ENCODE assay signal across 13 cellular contexts in genomic region chr15:73388256-73388781, GRCh38. TPM values are rescaled to one million over a fixed set of nuclear protein-coding genes. Genes with fewer than 3 reads are reported as not detected.
DNase-seq lines count a peak whose midpoint lies in the region; ATAC-seq and TF ChIP-seq lines count a peak whose summit lies in the region.
"Had no signal": no experiment of that assay in that cellular context is flagged by ENCODE, and none has a peak within 500 bp of the region (broad histone marks: within the 10 kb centered on the region; RNA-seq: fewer than 3 reads in every experiment).

No MANE protein-coding gene starts in this region.

- H3K4me3 ChIP-seq in skeletal muscle cell (ENCODE audit: low read depth, low read length) (no peak overlapping the region), smooth muscle cell (no peak overlapping the region)

- no peaks in the 10 kb centered on the region for H3K79me2 ChIP-seq in smooth muscle cell (ENCODE audit: low read depth)

- no peak overlapping the region for H3K9ac ChIP-seq in smooth muscle cell (ENCODE audit: low read depth)

- H3K36me3 ChIP-seq in smooth muscle cell (ENCODE audit: low read depth): no peaks in the 10 kb centered on the region

- H3F3A ChIP-seq in smooth muscle cell (ENCODE audit: low read depth): peaks cover 11% of the 10 kb centered on the region

- H3K27me3 ChIP-seq in smooth muscle cell (ENCODE audit: low read depth): no peaks in the 10 kb centered on the region

- intact Hi-C loops in Right ventricle myocardium superior (cut with DNase I): no loop called here

- no peak overlapping the region for H2AFZ ChIP-seq in smooth muscle cell (ENCODE audit: low read depth)

- TF ChIP-seq CTCF in smooth muscle cell (IDR thresholded peaks at IDR 0.05; ENCODE audit: borderline replicate concordance, insufficient read depth, poor library complexity, severe bottlenecking): no peak

- H3K4me1 ChIP-seq in smooth muscle cell (ENCODE audit: low read depth): peaks cover 5% of the 10 kb centered on the region

- no peak overlapping the region for H3K4me2 ChIP-seq in smooth muscle cell

- DNase-seq in HCEC 1CT: peak; percentile 80
- DNase-seq in SW480 (ENCODE audit: low spot score): peak; percentile 84
- no peak for DNase-seq in Right ventricle myocardium superior
- DNase-seq in skeletal muscle cell (ENCODE audit: low read depth): peak; percentile 11
- no peak for DNase-seq in smooth muscle cell (lab: John Stamatoyannopoulos, UW; ENCODE audit: unreplicated experiment)
- DNase-seq in activated CD4-positive, alpha-beta T cell treated with anti-CD3 and anti-CD28 coated beads for 1 hour: no peak
- no peak for DNase-seq in NCI-H2196 (lab: John Stamatoyannopoulos, UW; ENCODE audit: unreplicated experiment)
- DNase-seq: activated T-cell treated with anti-CD3 and anti-CD28 coated beads, Interleukin-2, amount 50 U/mL, for 24 hours; immature natural killer cell; NCI-H526 treated with DMSO at 0.1 percent for 48 hours; occipital lobe; T1000 had no signal

- H3K27ac ChIP-seq in smooth muscle cell (ENCODE audit: low read depth): no peak overlapping the region

- peak; percentile 32 for ATAC-seq in Right ventricle myocardium superior (ENCODE audit: poor library complexity)

- 39% methylated on average over 7 of the region's 7 CpGs for WGBS in smooth muscle cell (ENCODE audit: low lambda C conversion rate)

- H3K9me3 ChIP-seq in smooth muscle cell (replicated peaks; ENCODE audit: low read depth): no peaks in the 10 kb centered on the region

- H4K20me1 ChIP-seq in smooth muscle cell (ENCODE audit: low read depth): no peaks in the 10 kb centered on the region

RNA-seq across cellular contexts. Expression of gene HCN4, which starts 19.6 kb away (rescaled TPM):
- total RNA-seq in Right ventricle myocardium superior: 16.6 TPM
- not detected in 2 replicates for total RNA-seq in smooth muscle cell
- polyA plus RNA-seq in smooth muscle cell: 0.07 TPM in 1 of 2 replicates, not detected in the other
- total RNA-seq: G401 had no signal
- polyA plus RNA-seq: immature natural killer cell had no signal

RNA-seq across cellular contexts. Expression of gene REC114, which starts 54.6 kb away (rescaled TPM):
- total RNA-seq in Right ventricle myocardium superior (1.00 TPM), smooth muscle cell (not detected in 2 replicates)
- polyA plus RNA-seq in smooth muscle cell: 0.22 TPM in 1 of 2 replicates, not detected in the other
- total RNA-seq: G401, occipital lobe had no signal
- polyA plus RNA-seq: immature natural killer cell had no signal

Comparison
In these comparisons a context has a peak if more than half of its experiments do, and no peak if none do; other contexts are left out.
1. DNase-seq: peak in HCEC 1CT (single experiment), SW480 (single experiment) and skeletal muscle cell (single experiment); none in Right ventricle myocardium superior (single experiment), smooth muscle cell (single experiment), activated CD4-positive, alpha-beta T cell treated with anti-CD3 and anti-CD28 coated beads for 1 hour (single experiment) and NCI-H2196 (single experiment).
2. RNA of gene HCN4, which starts 19.6 kb away (total RNA-seq): 16.6 TPM in Right ventricle myocardium superior (single experiment); not detected in smooth muscle cell; every median in the first group is over 10 times any median in the second.